In the genomic region with DNA sequence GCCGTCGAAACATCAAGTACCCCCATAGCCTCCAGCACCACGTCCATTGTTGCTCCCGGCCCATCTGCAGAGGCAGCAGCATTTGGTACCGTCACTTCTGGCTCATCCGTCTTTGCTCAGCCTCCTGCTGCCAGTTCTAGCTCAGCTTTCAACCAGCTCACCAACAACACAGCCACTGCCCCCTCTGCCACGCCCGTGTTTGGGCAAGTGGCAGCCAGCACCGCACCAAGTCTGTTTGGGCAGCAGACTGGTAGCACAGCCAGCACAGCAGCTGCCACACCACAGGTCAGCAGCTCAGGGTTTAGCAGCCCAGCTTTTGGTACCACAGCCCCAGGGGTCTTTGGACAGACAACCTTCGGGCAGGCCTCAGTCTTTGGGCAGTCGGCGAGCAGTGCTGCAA, we compare ENCODE assay signal across 15 cellular contexts.
DNase-seq lines count a peak whose midpoint lies in the region; ATAC-seq and TF ChIP-seq lines count a peak whose summit lies in the region.
"Had no signal": no experiment of that assay in that cellular context is flagged by ENCODE, and none has a peak within 500 bp of the region (broad histone marks: within the 10 kb centered on the region; RNA-seq: fewer than 3 reads in every experiment).

No MANE protein-coding gene starts in this region.

- H3K27ac ChIP-seq in HEK293 (ENCODE audit: extremely low read depth, low read depth, low read length) (no peak overlapping the region), neuronal stem cell (replicated peaks; ENCODE audit: low read length) (no peak overlapping the region)
- H3K27ac ChIP-seq: BLaER1, GM23248 had no signal

- no peak overlapping the region for H2BK12ac ChIP-seq in neuronal stem cell (ENCODE audit: low read length)

- no peaks in the 10 kb centered on the region for H3K4me1 Mint-ChIP-seq in activated naive CD8-positive, alpha-beta T cell treated with anti-CD3 and anti-CD28 coated beads for 36 hours
- peaks cover under 1% of the 10 kb centered on the region for H3K4me1 Mint-ChIP-seq in activated naive CD8-positive, alpha-beta T cell treated with anti-CD3 and anti-CD28 coated beads, Interleukin-2, amount 50 U/mL, for 24 hours
- no peaks in the 10 kb centered on the region for H3K4me1 Mint-ChIP-seq in T-helper 17 cell

- H3K4me2 ChIP-seq in neuronal stem cell (ENCODE audit: insufficient read depth, low read length, poor library complexity, severe bottlenecking): no peak overlapping the region

- H3K4me1 ChIP-seq in HEK293 (ENCODE audit: control insufficient read depth, insufficient read depth, low read length) (no peaks in the 10 kb centered on the region), neuronal stem cell (ENCODE audit: control insufficient read depth in 2 of 2, insufficient read depth in 1 of 2, low read depth in 1 of 2, low read length in 2 of 2) (no peaks in the 10 kb centered on the region)

- peaks cover 37% of the 10 kb centered on the region for H3K36me3 Mint-ChIP-seq in activated naive CD8-positive, alpha-beta T cell treated with anti-CD3 and anti-CD28 coated beads for 36 hours
- peaks cover 59% of the 10 kb centered on the region for H3K36me3 Mint-ChIP-seq in activated naive CD8-positive, alpha-beta T cell treated with anti-CD3 and anti-CD28 coated beads, Interleukin-2, amount 50 U/mL, for 24 hours (ENCODE audit: low read depth)
- peaks cover 8% of the 10 kb centered on the region for H3K36me3 Mint-ChIP-seq in T-helper 17 cell (ENCODE audit: low read depth)

- peak overlapping the region; percentile 80 for H3K23ac ChIP-seq in neuronal stem cell (ENCODE audit: low read depth, low read length, poor library complexity)

- H3K27ac Mint-ChIP-seq in activated naive CD8-positive, alpha-beta T cell treated with anti-CD3 and anti-CD28 coated beads for 36 hours: peak overlapping the region; percentile 51
- no peak overlapping the region for H3K27ac Mint-ChIP-seq in activated naive CD8-positive, alpha-beta T cell treated with anti-CD3 and anti-CD28 coated beads, Interleukin-2, amount 50 U/mL, for 24 hours
- H3K27ac Mint-ChIP-seq in T-helper 17 cell: peak overlapping the region; percentile 69

- no peak overlapping the region for H2AFZ ChIP-seq in neuronal stem cell (ENCODE audit: low read length)
- H2AFZ ChIP-seq: GM23248 had no signal

- H3K4me3 Mint-ChIP-seq in activated naive CD8-positive, alpha-beta T cell treated with anti-CD3 and anti-CD28 coated beads for 36 hours: no peak overlapping the region
- no peak overlapping the region for H3K4me3 Mint-ChIP-seq in activated naive CD8-positive, alpha-beta T cell treated with anti-CD3 and anti-CD28 coated beads, Interleukin-2, amount 50 U/mL, for 24 hours
- H3K4me3 Mint-ChIP-seq in T-helper 17 cell: no peak overlapping the region

- H3K14ac ChIP-seq in neuronal stem cell (ENCODE audit: low read length): peak overlapping the region; percentile 58

- no peak overlapping the region for H2BK120ac ChIP-seq in neuronal stem cell (ENCODE audit: low read depth, low read length)

- H3K27me3 ChIP-seq in neuronal stem cell (ENCODE audit: control insufficient read depth in 3 of 3, insufficient read depth in 3 of 3, low read depth in 1 of 3, low read length in 3 of 3): no peaks in the 10 kb centered on the region
- H3K27me3 ChIP-seq: BLaER1 had no signal

- no peak overlapping the region for H2AK5ac ChIP-seq in neuronal stem cell (ENCODE audit: low read depth, low read length)

- no peak overlapping the region for H3K4ac ChIP-seq in neuronal stem cell (ENCODE audit: low read length)

- no peak for DNase-seq in activated naive CD8-positive, alpha-beta T cell treated with anti-CD3 and anti-CD28 coated beads for 36 hours
- no peak for DNase-seq in activated naive CD8-positive, alpha-beta T cell treated with anti-CD3 and anti-CD28 coated beads, Interleukin-2, amount 50 U/mL, for 24 hours
- DNase-seq in T-helper 17 cell (no peak), neuronal stem cell (ENCODE audit: low spot score) (no peak), NCI-H1417 (lab: John Stamatoyannopoulos, UW) (no peak), cortex of kidney (lab: John Stamatoyannopoulos, UW) (no peak)
- DNase-seq: 8988T, AML-193, DMS53, GF-D8, GM23248 had no signal

- H3K9me3 ChIP-seq in HEK293 (ENCODE audit: control insufficient read depth, insufficient read depth, low read depth, low read length) (no peaks in the 10 kb centered on the region), T-helper 17 cell (ENCODE audit: control insufficient read depth, low read length, poor library complexity, severe bottlenecking) (no peaks in the 10 kb centered on the region), neuronal stem cell (replicated peaks in 1 of 2; ENCODE audit: control insufficient read depth in 2 of 2, insufficient read depth in 1 of 2, low read depth in 1 of 2, low read length in 2 of 2) (no peaks in the 10 kb centered on the region)
- H3K9me3 ChIP-seq: BLaER1 had no signal

- POLR2A ChIA-PET in HEK293 (lab: Yijun Ruan, JAX): interaction anchor here (0.5 kb wide), 1 partner anchor 105 kb away, joined by 6 read pairs; no protein-coding TSS in a partner anchor

- H3K9me3 Mint-ChIP-seq in activated naive CD8-positive, alpha-beta T cell treated with anti-CD3 and anti-CD28 coated beads for 36 hours: no peaks in the 10 kb centered on the region
- H3K9me3 Mint-ChIP-seq in activated naive CD8-positive, alpha-beta T cell treated with anti-CD3 and anti-CD28 coated beads, Interleukin-2, amount 50 U/mL, for 24 hours: no peaks in the 10 kb centered on the region

- H3K79me1 ChIP-seq in neuronal stem cell (ENCODE audit: low read depth, low read length): peaks cover 2% of the 10 kb centered on the region

- peaks cover 7 to 77% of the 10 kb centered on the region in 2 experiments; a peak in 2 of 3 replicates for H3K36me3 ChIP-seq in HEK293 (ENCODE audit: control insufficient read depth in 2 of 2, insufficient read depth in 1 of 2, low read length in 2 of 2)
- H3K36me3 ChIP-seq in neuronal stem cell (replicated peaks in 1 of 2; ENCODE audit: control insufficient read depth in 2 of 2, insufficient read depth in 2 of 2, low read length in 2 of 2): peaks cover 39 to 88% of the 10 kb centered on the region in 2 donors

- H3K4me3 ChIP-seq in HEK293 (ENCODE audit: low read depth, low read length) (no peak overlapping the region), neuronal stem cell (ENCODE audit: low read length in 2 of 2) (no peak overlapping the region)
- H3K4me3 ChIP-seq: BLaER1, GM23248 had no signal

- no peak overlapping the region for H2BK5ac ChIP-seq in neuronal stem cell (ENCODE audit: low read length)

- no CpG with 5 or more reads among the region's 12 CpGs for WGBS in neuronal stem cell (ENCODE audit: extremely low coverage in 2 of 2, insufficient read length in 2 of 2, insufficient replicate concordance in 1 of 2), 2 donors

- no peak for TF ChIP-seq CTCF in HEK293 (tag by site-specific recombination; IDR thresholded peaks at IDR 0.05)

- no peak overlapping the region for H2BK15ac ChIP-seq in neuronal stem cell (ENCODE audit: low read length)

- H3K18ac ChIP-seq in neuronal stem cell (ENCODE audit: low read length): no peak overlapping the region

- no peak for ATAC-seq in activated naive CD8-positive, alpha-beta T cell treated with anti-CD3 and anti-CD28 coated beads, Interleukin-2, amount 50 U/mL, for 24 hours
- no peak for ATAC-seq in T-helper 17 cell
- no peak for ATAC-seq in HG03457 (IDR thresholded peaks at IDR 0.05; ENCODE audit: unreplicated experiment)
- ATAC-seq: HCT116 had no signal

- peak overlapping the region; percentile 84 for H4K8ac ChIP-seq in neuronal stem cell (ENCODE audit: low read depth, low read length)

- CTCF ChIA-PET in HEK293 (lab: Yijun Ruan, JAX): interaction anchor here (0.6 to 1.3 kb wide), 4 partner anchors 9 to 140 kb away, joined by 4 to 5 read pairs (median 4); no protein-coding TSS in a partner anchor

- no peak overlapping the region for H4K91ac ChIP-seq in neuronal stem cell (ENCODE audit: low read depth, low read length, poor library complexity)

- H3K27me3 Mint-ChIP-seq in activated naive CD8-positive, alpha-beta T cell treated with anti-CD3 and anti-CD28 coated beads for 36 hours: no peaks in the 10 kb centered on the region
- no peaks in the 10 kb centered on the region for H3K27me3 Mint-ChIP-seq in activated naive CD8-positive, alpha-beta T cell treated with anti-CD3 and anti-CD28 coated beads, Interleukin-2, amount 50 U/mL, for 24 hours
- no peaks in the 10 kb centered on the region for H3K27me3 Mint-ChIP-seq in T-helper 17 cell

- no peak overlapping the region for H3K9ac ChIP-seq in neuronal stem cell (ENCODE audit: low read depth, low read length, poor library complexity)
- H3K9ac ChIP-seq: BLaER1, GM23248 had no signal

TF ChIP-seq in HEK293, 187 proteins besides CTCF, POLR2A, EP300 and RAD21:
- TF ChIP-seq ZNF324 (tag by site-specific recombination; IDR thresholded peaks at IDR 0.05): no peak
- TF ChIP-seq, protein P1, sequence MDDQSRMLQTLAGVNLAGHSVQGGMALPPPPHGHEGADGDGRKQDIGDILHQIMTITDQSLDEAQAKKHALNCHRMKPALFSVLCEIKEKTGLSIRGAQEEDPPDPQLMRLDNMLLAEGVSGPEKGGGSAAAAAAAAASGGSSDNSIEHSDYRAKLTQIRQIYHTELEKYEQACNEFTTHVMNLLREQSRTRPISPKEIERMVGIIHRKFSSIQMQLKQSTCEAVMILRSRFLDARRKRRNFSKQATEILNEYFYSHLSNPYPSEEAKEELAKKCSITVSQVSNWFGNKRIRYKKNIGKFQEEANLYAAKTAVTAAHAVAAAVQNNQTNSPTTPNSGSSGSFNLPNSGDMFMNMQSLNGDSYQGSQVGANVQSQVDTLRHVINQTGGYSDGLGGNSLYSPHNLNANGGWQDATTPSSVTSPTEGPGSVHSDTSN (CRISPR knock-in tag; IDR thresholded peaks at IDR 0.05): peak; percentile 37; the same call in 1 of the 2 replicates
